In genomic region chrX:37302569-37302968, GRCh38 we compare ENCODE assay signal across 11 cellular contexts. TPM values are rescaled to one million over a fixed set of nuclear protein-coding genes. Genes with fewer than 3 reads are reported as not detected.
DNase-seq lines count a peak whose midpoint lies in the region; ATAC-seq and TF ChIP-seq lines count a peak whose summit lies in the region.
"Had no signal": no experiment of that assay in that cellular context is flagged by ENCODE, and none has a peak within 500 bp of the region (broad histone marks: within the 10 kb centered on the region; RNA-seq: fewer than 3 reads in every experiment).

No MANE protein-coding gene starts in this region.

- TF ChIP-seq RAD21 in HCT116 (IDR thresholded peaks at IDR 0.05; ENCODE audit: low read depth) (peak; percentile 62), SK-N-SH (IDR thresholded peaks at IDR 0.05; ENCODE audit: low read length) (no peak)

- H3K9me2 ChIP-seq in HCT116 (ENCODE audit: insufficient read depth) = no peaks in the 10 kb centered on the region
- H3K9me2 ChIP-seq in SK-N-SH = no peaks in the 10 kb centered on the region

- no peaks in the 10 kb centered on the region for H3K9me3 ChIP-seq in HCT116 (ENCODE audit: control insufficient read depth in 1 of 2, insufficient read depth in 1 of 2, low read depth in 1 of 2, low read length in 2 of 2)
- no peaks in the 10 kb centered on the region for H3K9me3 ChIP-seq in SK-N-SH

- H3F3A ChIP-seq in SK-N-SH (replicated peaks; ENCODE audit: insufficient read depth) = no peaks in the 10 kb centered on the region

- ATAC-seq in HCT116 (peak; percentile 75), foreskin keratinocyte (peak; percentile 42), HG03457 (IDR thresholded peaks at IDR 0.05; ENCODE audit: unreplicated experiment) (no peak)

- H3K36me3 ChIP-seq in HCT116 (ENCODE audit: control insufficient read depth in 1 of 2, insufficient read depth in 2 of 2, low read length in 2 of 2) (no peaks in the 10 kb centered on the region), SK-N-SH (replicated peaks in 1 of 2; ENCODE audit: control insufficient read depth in 1 of 2, insufficient read depth in 2 of 2, low read length in 1 of 2) (no peaks in the 10 kb centered on the region)

- TF ChIP-seq EP300 in SK-N-SH (IDR thresholded peaks at IDR 0.05; ENCODE audit: borderline replicate concordance in 1 of 2, low read depth in 1 of 2, low read length in 1 of 2) = no peak

- H3K4me2 ChIP-seq in HCT116 (ENCODE audit: low read length) (no peak overlapping the region), SK-N-SH (no peak overlapping the region)

- 0% methylated on average over 1 of the region's 1 CpG for WGBS in SK-N-SH (ENCODE audit: low lambda C conversion rate)

- no peaks in the 10 kb centered on the region for H3K27me3 ChIP-seq in HCT116 (ENCODE audit: insufficient read depth, low read length)
- no peaks in the 10 kb centered on the region for H3K27me3 ChIP-seq in SK-N-SH (ENCODE audit: insufficient read depth)
- no peaks in the 10 kb centered on the region for H3K27me3 ChIP-seq in foreskin keratinocyte

- H3K79me2 ChIP-seq in HCT116 (ENCODE audit: insufficient read depth, low read length) (no peaks in the 10 kb centered on the region), SK-N-SH (ENCODE audit: insufficient read depth) (no peaks in the 10 kb centered on the region)

- H4K20me1 ChIP-seq in HCT116 (ENCODE audit: insufficient read depth) = no peaks in the 10 kb centered on the region
- no peaks in the 10 kb centered on the region for H4K20me1 ChIP-seq in SK-N-SH (ENCODE audit: insufficient read depth)

- intact Hi-C loops in HCT116 (cut with micrococcal nuclease) = loop anchor here (1.0 kb wide), 1 partner anchor 523 kb away; no protein-coding TSS in a partner anchor

- peak; percentile 10 for DNase-seq in HCT116 (ENCODE audit: low read depth, low spot score)
- DNase-seq in SK-N-SH = no peak
- peak in 1 of 2 donors; percentile 22 for DNase-seq in foreskin keratinocyte
- DNase-seq in renal cortical epithelial cell (ENCODE audit: low read depth) = peak; percentile 29
- no peak for DNase-seq in HK-2 (ENCODE audit: unreplicated experiment)
- DNase-seq in coronary artery (ENCODE audit: low spot score) = no peak
- DNase-seq in NCI-H187 treated with DMSO at 0.1 percent for 48 hours (lab: John Stamatoyannopoulos, UW) = no peak
- DNase-seq: GOT3; NCI-H1105 treated with DMSO at 0.1 percent for 48 hours; stimulated activated CD4-positive, alpha-beta T cell treated with anti-CD3 and anti-CD28 coated beads, Interleukin-4, amount 100 ng/mL, for 1 hour had no signal

- no peak overlapping the region for H3K27ac ChIP-seq in HCT116 (ENCODE audit: low read depth, low read length)
- no peak overlapping the region for H3K27ac ChIP-seq in SK-N-SH (ENCODE audit: low read depth in 2 of 2, low read length in 1 of 2)
- no peak overlapping the region for H3K27ac ChIP-seq in foreskin keratinocyte
- H3K27ac ChIP-seq in coronary artery = no peak overlapping the region

- POLR2A ChIA-PET in HCT116 (lab: Charles Lee) = no interaction called here
- POLR2A ChIA-PET in SK-N-SH (lab: Yijun Ruan, JAX) = no interaction called here

- H3K9ac ChIP-seq in HCT116 (ENCODE audit: low read length) = no peak overlapping the region
- H3K9ac ChIP-seq in SK-N-SH = no peak overlapping the region

- no TSS peak for BruUV-seq in HCT116 (replicated peaks; lab: Mats Ljungman, UMichigan)

- H2AFZ ChIP-seq in HCT116 (ENCODE audit: low read depth, low read length, poor library complexity, severe bottlenecking) (no peak overlapping the region), SK-N-SH (ENCODE audit: low read depth) (no peak overlapping the region)

- RAD21 ChIA-PET in HCT116 (lab: Charles Lee; ENCODE audit: low non-redundant PET in 1 of 2, low total read pairs in 2 of 2, uncharacterized antibody in 2 of 2, unreplicated experiment in 2 of 2) = no interaction called here

- H3K4me1 ChIP-seq in HCT116 (ENCODE audit: control insufficient read depth in 1 of 2, insufficient read depth in 2 of 2, low read length in 2 of 2) (no peaks in the 10 kb centered on the region), SK-N-SH (ENCODE audit: control insufficient read depth in 1 of 2, insufficient read depth in 2 of 2, low read depth in 1 of 2, low read length in 1 of 2) (no peaks in the 10 kb centered on the region), foreskin keratinocyte (no peaks in the 10 kb centered on the region)

- TF ChIP-seq POLR2A in HCT116 (IDR thresholded peaks at IDR 0.05; ENCODE audit: borderline replicate concordance, extremely low read depth, insufficient read depth, insufficient read length) = no peak

- TF ChIP-seq CTCF in HCT116 (IDR thresholded peaks at IDR 0.05 in 2 of 3, conservative IDR thresholded peaks at IDR 0.05 in 1 of 3; ENCODE audit: borderline replicate concordance in 1 of 3, insufficient read depth in 1 of 3, low read depth in 2 of 3, low read length in 2 of 3) (peak in 2 of 3 experiments; percentile 21 to 41; a peak in 3 of 6 replicates), SK-N-SH (IDR thresholded peaks at IDR 0.05) (peak; percentile 41), foreskin keratinocyte (conservative IDR thresholded peaks at IDR 0.05) (peak; percentile 54), coronary artery (IDR thresholded peaks at IDR 0.05) (no peak)

- CTCF ChIA-PET in HCT116 (lab: Charles Lee) = no interaction called here
- CTCF ChIA-PET in SK-N-SH (lab: Yijun Ruan, JAX) = no interaction called here

- H3K4me3 ChIP-seq in HCT116 (replicated peaks in 1 of 2; ENCODE audit: low read depth in 1 of 2, low read length in 2 of 2) (no peak overlapping the region), SK-N-SH (ENCODE audit: low read depth in 2 of 2, low read length in 1 of 2) (no peak overlapping the region), coronary artery (no peak overlapping the region)

TF ChIP-seq in HCT116, 20 proteins besides CTCF, POLR2A, EP300 and RAD21 (continues in another document):
- TF ChIP-seq MAX (IDR thresholded peaks at IDR 0.05) (no peak), FOSL1 (IDR thresholded peaks at IDR 0.05; ENCODE audit: low read depth) (no peak)

TF ChIP-seq in SK-N-SH, 30 proteins besides CTCF, POLR2A, EP300 and RAD21 (continues in another document):
- TF ChIP-seq TAF1 (IDR thresholded peaks at IDR 0.05; ENCODE audit: borderline replicate concordance, low read depth, low read length) = no peak
- no peak for TF ChIP-seq ZBTB33 (IDR thresholded peaks at IDR 0.05; ENCODE audit: borderline replicate concordance, low read depth)
- no peak for TF ChIP-seq IRF3 (IDR thresholded peaks at IDR 0.05; ENCODE audit: low read depth, low read length)
- no peak for TF ChIP-seq YY1 (IDR thresholded peaks at IDR 0.05; ENCODE audit: low read depth)
- TF ChIP-seq NFIC (IDR thresholded peaks at IDR 0.05; ENCODE audit: borderline replicate concordance) = no peak
- no peak for TF ChIP-seq RCOR1 (IDR thresholded peaks at IDR 0.05; ENCODE audit: low read length)
- no peak for TF ChIP-seq NRF1 (IDR thresholded peaks at IDR 0.05; ENCODE audit: low read depth, low read length)
- TF ChIP-seq FOXM1 (IDR thresholded peaks at IDR 0.05; ENCODE audit: low read depth) = no peak

RNA-seq across cellular contexts. Expression of gene PRRG1, which starts 46.6 kb away (rescaled TPM):
- 16.0 TPM for total RNA-seq in HCT116 (2021; ENCODE audit: unreplicated experiment)
- polyA plus RNA-seq in HCT116 (2012) = 6.1 TPM in 2 replicates
- 3.0 and 4.0 TPM in 2 replicates for polyA plus RNA-seq in SK-N-SH (2012; rRNA removed)
- polyA plus RNA-seq in SK-N-SH (2012; cell fraction: cytosol; rRNA removed) = 4.1 and 4.8 TPM in 2 replicates
- 2.5 and 3.6 TPM in 2 replicates for polyA plus RNA-seq in SK-N-SH (2012; cell fraction: nucleus; rRNA removed)
- total RNA-seq in foreskin keratinocyte = 12.6 and 12.9 TPM in 2 replicates
- 3.5 and 4.3 TPM in 2 replicates for polyA plus RNA-seq in foreskin keratinocyte
- 46.0 and 83.3 TPM in 2 replicates for total RNA-seq in renal cortical epithelial cell

Comparison
In these comparisons a context has a peak if more than half of its experiments do, and no peak if none do; other contexts are left out.
1. DNase-seq: peak in HCT116 (single experiment) and renal cortical epithelial cell (single experiment); none in SK-N-SH (single experiment), HK-2 (single experiment), coronary artery (single experiment) and NCI-H187 treated with DMSO at 0.1 percent for 48 hours (single experiment).
2. Of the 11 proteins assayed by ChIP-seq in both SK-N-SH and HCT116: peak only in SK-N-SH: none; only in HCT116: RAD21; in both: CTCF; in neither: 9.